In genomic region chr19:35545001-35545854, GRCh38 we compare ENCODE assay signal across 1 cellular context.
TF ChIP-seq lines count a peak whose summit lies in the region.

TMEM147 (plus strand) TSS chr19:35545626; CDS start chr19:35545740, 114 bp downstream.

TF ChIP-seq in HepG2, 621 proteins besides CTCF, POLR2A, EP300 and RAD21 (continued from another document and continues in another):
- TF ChIP-seq ZFP91 (CRISPR knock-in tag; IDR thresholded peaks at IDR 0.05; ENCODE audit: borderline replicate concordance) (peak; percentile 77; the same call in 1 of the 2 replicates), SIX4 (CRISPR knock-in tag; IDR thresholded peaks at IDR 0.05) (no peak), LCORL (IDR thresholded peaks at IDR 0.05) (no peak), LCORL (CRISPR knock-in tag; IDR thresholded peaks at IDR 0.05) (peak; percentile 71), ZNF776 (CRISPR knock-in tag; IDR thresholded peaks at IDR 0.05) (peak; percentile 59; the same call in 1 of the 2 replicates), GABPA (IDR thresholded peaks at IDR 0.05; ENCODE audit: low read depth, low read length) (peak; percentile 65), GABPA (CRISPR knock-in tag; IDR thresholded peaks at IDR 0.05; ENCODE audit: low read depth) (peak; percentile 85), NCOA2 (CRISPR knock-in tag; IDR thresholded peaks at IDR 0.05) (peak; percentile 48; the same call in 1 of the 2 replicates), ZKSCAN1 (IDR thresholded peaks at IDR 0.05; ENCODE audit: low read length) (no peak), CBX2 (IDR thresholded peaks at IDR 0.05; ENCODE audit: low read depth, low read length) (no peak), CBX2 (CRISPR knock-in tag; IDR thresholded peaks at IDR 0.05; ENCODE audit: low read depth) (no peak), ZNF441 (CRISPR knock-in tag; IDR thresholded peaks at IDR 0.05; ENCODE audit: borderline replicate concordance) (no peak), MLLT10 (CRISPR knock-in tag; IDR thresholded peaks at IDR 0.05) (no peak), ZNF160 (CRISPR knock-in tag; IDR thresholded peaks at IDR 0.05) (no peak), ZNF564 (CRISPR knock-in tag; IDR thresholded peaks at IDR 0.05) (peak; percentile 76; the same call in 1 of the 2 replicates), ISX (CRISPR knock-in tag; conservative IDR thresholded peaks at IDR 0.05) (peak; percentile 39; the same call in 1 of the 2 replicates), ATM (IDR thresholded peaks at IDR 0.05; ENCODE audit: borderline replicate concordance) (no peak), TFDP1 (CRISPR knock-in tag; IDR thresholded peaks at IDR 0.05; ENCODE audit: borderline replicate concordance) (peak; percentile 61; the same call in 1 of the 2 replicates), NFIB (CRISPR knock-in tag; IDR thresholded peaks at IDR 0.05; ENCODE audit: borderline replicate concordance) (no peak), ZNF230 (CRISPR knock-in tag; IDR thresholded peaks at IDR 0.05) (no peak), ZFP36L1 (CRISPR knock-in tag; IDR thresholded peaks at IDR 0.05) (no peak), ZNF557 (CRISPR knock-in tag; IDR thresholded peaks at IDR 0.05) (no peak), BCL3 (CRISPR knock-in tag; IDR thresholded peaks at IDR 0.05) (peak; percentile 33; the same call in 1 of the 2 replicates), ZNF431 (CRISPR knock-in tag; IDR thresholded peaks at IDR 0.05; ENCODE audit: borderline replicate concordance, low read depth) (no peak), NFKB2 (CRISPR knock-in tag; IDR thresholded peaks at IDR 0.05; ENCODE audit: borderline replicate concordance) (peak; percentile 73; the same call in 1 of the 2 replicates), MAFG (CRISPR knock-in tag; IDR thresholded peaks at IDR 0.05) (no peak), ZNF772 (CRISPR knock-in tag; IDR thresholded peaks at IDR 0.05) (peak; percentile 64; the same call in 1 of the 2 replicates), CHD2 (IDR thresholded peaks at IDR 0.05; ENCODE audit: low read depth, low read length) (0 out of 2 replicates have a peak, but pooled peaks have one; percentile 43), ETV5 (CRISPR knock-in tag; IDR thresholded peaks at IDR 0.05; ENCODE audit: borderline replicate concordance) (peak; percentile 94), CEBPZ (IDR thresholded peaks at IDR 0.05; ENCODE audit: low read length) (no peak), MBNL3 (CRISPR knock-in tag; conservative IDR thresholded peaks at IDR 0.05) (no peak), MIXL1 (CRISPR knock-in tag; IDR thresholded peaks at IDR 0.05) (no peak), ZSCAN29 (CRISPR knock-in tag; conservative IDR thresholded peaks at IDR 0.05) (no peak), MED8 (CRISPR knock-in tag; IDR thresholded peaks at IDR 0.05; ENCODE audit: insufficient replicate concordance) (no peak), ZNF510 (CRISPR knock-in tag; IDR thresholded peaks at IDR 0.05; ENCODE audit: low read depth) (no peak), POLR2G (IDR thresholded peaks at IDR 0.05; ENCODE audit: low read depth, low read length) (peak; percentile 90), MAFF (IDR thresholded peaks at IDR 0.05; ENCODE audit: low read depth, low read length) (no peak), GATAD1 (CRISPR knock-in tag; IDR thresholded peaks at IDR 0.05) (peak; percentile 92), ZNF337 (CRISPR knock-in tag; IDR thresholded peaks at IDR 0.05; ENCODE audit: borderline replicate concordance, low read depth) (no peak), KMT2A (CRISPR knock-in tag; IDR thresholded peaks at IDR 0.05) (peak; percentile 82), ZBTB7A (CRISPR knock-in tag; IDR thresholded peaks at IDR 0.05) (0 out of 2 replicates have a peak, but pooled peaks have one; percentile 17), HCFC1 (IDR thresholded peaks at IDR 0.05; ENCODE audit: low read depth, low read length) (peak; percentile 90), ZNF780A (CRISPR knock-in tag; IDR thresholded peaks at IDR 0.05) (no peak), KLF11 (CRISPR knock-in tag; IDR thresholded peaks at IDR 0.05) (no peak), HNF4A (CRISPR knock-in tag; IDR thresholded peaks at IDR 0.05) (no peak), KLF16 (CRISPR knock-in tag; IDR thresholded peaks at IDR 0.05) (peak in 1 of 2 experiments; percentile 77; a peak in 1 of 4 replicates), ZBTB26 (CRISPR knock-in tag; IDR thresholded peaks at IDR 0.05; ENCODE audit: borderline replicate concordance) (no peak)
- TF ChIP-seq, protein P1, sequence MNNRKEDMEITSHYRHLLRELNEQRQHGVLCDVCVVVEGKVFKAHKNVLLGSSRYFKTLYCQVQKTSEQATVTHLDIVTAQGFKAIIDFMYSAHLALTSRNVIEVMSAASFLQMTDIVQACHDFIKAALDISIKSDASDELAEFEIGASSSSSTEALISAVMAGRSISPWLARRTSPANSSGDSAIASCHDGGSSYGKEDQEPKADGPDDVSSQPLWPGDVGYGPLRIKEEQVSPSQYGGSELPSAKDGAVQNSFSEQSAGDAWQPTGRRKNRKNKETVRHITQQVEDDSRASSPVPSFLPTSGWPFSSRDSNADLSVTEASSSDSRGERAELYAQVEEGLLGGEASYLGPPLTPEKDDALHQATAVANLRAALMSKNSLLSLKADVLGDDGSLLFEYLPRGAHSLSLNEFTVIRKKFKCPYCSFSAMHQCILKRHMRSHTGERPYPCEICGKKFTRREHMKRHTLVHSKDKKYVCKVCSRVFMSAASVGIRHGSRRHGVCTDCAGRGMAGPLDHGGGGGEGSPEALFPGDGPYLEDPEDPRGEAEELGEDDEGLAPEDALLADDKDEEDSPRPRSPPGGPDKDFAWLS (CRISPR knock-in tag; IDR thresholded peaks at IDR 0.05; ENCODE audit: borderline replicate concordance) = no peak
- TF ChIP-seq, protein P2, sequence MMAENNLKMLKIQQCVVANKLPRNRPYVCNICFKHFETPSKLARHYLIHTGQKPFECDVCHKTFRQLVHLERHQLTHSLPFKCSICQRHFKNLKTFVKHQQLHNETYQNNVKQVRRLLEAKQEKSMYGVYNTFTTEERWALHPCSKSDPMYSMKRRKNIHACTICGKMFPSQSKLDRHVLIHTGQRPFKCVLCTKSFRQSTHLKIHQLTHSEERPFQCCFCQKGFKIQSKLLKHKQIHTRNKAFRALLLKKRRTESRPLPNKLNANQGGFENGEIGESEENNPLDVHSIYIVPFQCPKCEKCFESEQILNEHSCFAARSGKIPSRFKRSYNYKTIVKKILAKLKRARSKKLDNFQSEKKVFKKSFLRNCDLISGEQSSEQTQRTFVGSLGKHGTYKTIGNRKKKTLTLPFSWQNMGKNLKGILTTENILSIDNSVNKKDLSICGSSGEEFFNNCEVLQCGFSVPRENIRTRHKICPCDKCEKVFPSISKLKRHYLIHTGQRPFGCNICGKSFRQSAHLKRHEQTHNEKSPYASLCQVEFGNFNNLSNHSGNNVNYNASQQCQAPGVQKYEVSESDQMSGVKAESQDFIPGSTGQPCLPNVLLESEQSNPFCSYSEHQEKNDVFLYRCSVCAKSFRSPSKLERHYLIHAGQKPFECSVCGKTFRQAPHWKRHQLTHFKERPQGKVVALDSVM (CRISPR knock-in tag; IDR thresholded peaks at IDR 0.05) = peak; percentile 73; the same call in 1 of the 2 replicates
- TF ChIP-seq, protein P3, sequence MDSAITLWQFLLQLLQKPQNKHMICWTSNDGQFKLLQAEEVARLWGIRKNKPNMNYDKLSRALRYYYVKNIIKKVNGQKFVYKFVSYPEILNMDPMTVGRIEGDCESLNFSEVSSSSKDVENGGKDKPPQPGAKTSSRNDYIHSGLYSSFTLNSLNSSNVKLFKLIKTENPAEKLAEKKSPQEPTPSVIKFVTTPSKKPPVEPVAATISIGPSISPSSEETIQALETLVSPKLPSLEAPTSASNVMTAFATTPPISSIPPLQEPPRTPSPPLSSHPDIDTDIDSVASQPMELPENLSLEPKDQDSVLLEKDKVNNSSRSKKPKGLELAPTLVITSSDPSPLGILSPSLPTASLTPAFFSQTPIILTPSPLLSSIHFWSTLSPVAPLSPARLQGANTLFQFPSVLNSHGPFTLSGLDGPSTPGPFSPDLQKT (CRISPR knock-in tag; IDR thresholded peaks at IDR 0.05; ENCODE audit: borderline replicate concordance) = peak; percentile 83; the same call in 1 of the 2 replicates
- TF ChIP-seq, protein P4, sequence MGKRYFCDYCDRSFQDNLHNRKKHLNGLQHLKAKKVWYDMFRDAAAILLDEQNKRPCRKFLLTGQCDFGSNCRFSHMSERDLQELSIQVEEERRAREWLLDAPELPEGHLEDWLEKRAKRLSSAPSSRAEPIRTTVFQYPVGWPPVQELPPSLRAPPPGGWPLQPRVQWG (CRISPR knock-in tag; IDR thresholded peaks at IDR 0.05; ENCODE audit: borderline replicate concordance, low read depth) = no peak
- TF ChIP-seq, protein P5, sequence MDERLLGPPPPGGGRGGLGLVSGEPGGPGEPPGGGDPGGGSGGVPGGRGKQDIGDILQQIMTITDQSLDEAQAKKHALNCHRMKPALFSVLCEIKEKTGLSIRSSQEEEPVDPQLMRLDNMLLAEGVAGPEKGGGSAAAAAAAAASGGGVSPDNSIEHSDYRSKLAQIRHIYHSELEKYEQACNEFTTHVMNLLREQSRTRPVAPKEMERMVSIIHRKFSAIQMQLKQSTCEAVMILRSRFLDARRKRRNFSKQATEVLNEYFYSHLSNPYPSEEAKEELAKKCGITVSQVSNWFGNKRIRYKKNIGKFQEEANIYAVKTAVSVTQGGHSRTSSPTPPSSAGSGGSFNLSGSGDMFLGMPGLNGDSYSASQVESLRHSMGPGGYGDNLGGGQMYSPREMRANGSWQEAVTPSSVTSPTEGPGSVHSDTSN (CRISPR knock-in tag; IDR thresholded peaks at IDR 0.05) = no peak
- TF ChIP-seq, protein P6, sequence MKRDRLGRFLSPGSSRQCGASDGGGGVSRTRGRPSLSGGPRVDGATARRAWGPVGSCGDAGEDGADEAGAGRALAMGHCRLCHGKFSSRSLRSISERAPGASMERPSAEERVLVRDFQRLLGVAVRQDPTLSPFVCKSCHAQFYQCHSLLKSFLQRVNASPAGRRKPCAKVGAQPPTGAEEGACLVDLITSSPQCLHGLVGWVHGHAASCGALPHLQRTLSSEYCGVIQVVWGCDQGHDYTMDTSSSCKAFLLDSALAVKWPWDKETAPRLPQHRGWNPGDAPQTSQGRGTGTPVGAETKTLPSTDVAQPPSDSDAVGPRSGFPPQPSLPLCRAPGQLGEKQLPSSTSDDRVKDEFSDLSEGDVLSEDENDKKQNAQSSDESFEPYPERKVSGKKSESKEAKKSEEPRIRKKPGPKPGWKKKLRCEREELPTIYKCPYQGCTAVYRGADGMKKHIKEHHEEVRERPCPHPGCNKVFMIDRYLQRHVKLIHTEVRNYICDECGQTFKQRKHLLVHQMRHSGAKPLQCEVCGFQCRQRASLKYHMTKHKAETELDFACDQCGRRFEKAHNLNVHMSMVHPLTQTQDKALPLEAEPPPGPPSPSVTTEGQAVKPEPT (CRISPR knock-in tag; IDR thresholded peaks at IDR 0.05; ENCODE audit: low read depth) = no peak
